In the genomic region with DNA sequence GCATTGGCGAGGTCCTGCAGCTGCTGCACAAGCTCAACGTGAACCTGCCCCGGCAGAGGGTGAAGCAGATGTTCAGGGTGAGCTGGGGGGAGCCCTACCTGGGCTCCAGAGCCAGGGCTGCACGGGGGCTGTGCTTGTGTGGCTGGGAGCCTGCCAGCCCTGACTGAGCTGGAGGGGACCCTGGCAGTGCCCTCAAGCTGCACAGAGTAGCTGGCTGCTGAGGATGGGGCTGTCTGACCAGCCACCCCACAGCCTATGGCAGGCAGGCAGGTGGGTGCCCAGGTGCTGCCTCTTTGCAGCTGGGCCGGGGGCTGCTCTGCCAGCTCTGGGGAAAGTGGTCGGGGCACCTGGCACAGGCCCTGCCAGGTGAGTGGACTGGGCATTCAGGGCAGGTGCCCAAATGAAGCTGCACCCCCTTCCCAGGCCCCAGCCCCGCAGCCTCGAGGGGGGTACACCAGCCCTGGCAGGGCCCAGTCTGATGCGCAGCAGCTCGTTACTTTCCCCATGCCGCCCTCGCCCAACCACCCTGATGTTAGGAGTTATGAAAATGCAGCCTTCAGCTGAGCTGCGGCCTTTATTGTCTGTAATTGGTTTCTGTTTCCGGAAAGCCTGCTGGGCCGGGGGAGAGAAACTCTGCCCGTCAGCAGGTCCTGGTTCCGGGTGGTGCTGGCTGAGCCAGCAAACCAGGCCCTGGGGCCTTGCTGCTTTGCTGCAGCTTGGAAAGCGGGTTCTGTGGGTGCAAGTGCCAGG, we compare ENCODE assay signal across 25 cellular contexts. TPM values are rescaled to one million over a fixed set of nuclear protein-coding genes. Genes with fewer than 3 reads are reported as not detected.
DNase-seq lines count a peak whose midpoint lies in the region; TF ChIP-seq lines count a peak whose summit lies in the region.
"Had no signal": no experiment of that assay in that cellular context is flagged by ENCODE, and none has a peak within 500 bp of the region (broad histone marks: within the 10 kb centered on the region; RNA-seq: fewer than 3 reads in every experiment).

No MANE protein-coding gene starts in this region.

- in situ Hi-C loops in G401 (cut with HindIII; ENCODE audit: low sequenced_read_pairs) = no loop called here

- H3K4me2 ChIP-seq in parathyroid adenoma (ENCODE audit: low read length) = no peak overlapping the region

- peak overlapping the region; percentile 5 for H2AFZ ChIP-seq in parathyroid adenoma

- peak; percentile 21 for DNase-seq in NCI-H1694 treated with DMSO at 0.1 percent for 48 hours (lab: John Stamatoyannopoulos, UW)
- DNase-seq in NCI-H1694 (lab: John Stamatoyannopoulos, UW) = no peak
- DNase-seq in DMS79 treated with DMSO at 0.1 percent for 48 hours (lab: John Stamatoyannopoulos, UW) = peak; percentile 65
- DNase-seq in SK-N-MC (ENCODE audit: low read depth, low spot score) = peak; percentile 60
- no peak for DNase-seq in G401 (ENCODE audit: low spot score)
- no peak for DNase-seq in AG08395 (ENCODE audit: low spot score)
- no peak for DNase-seq in NCI-H774 (lab: John Stamatoyannopoulos, UW)
- DNase-seq: activated CD4-positive, CD25-positive, alpha-beta regulatory T cell treated with anti-CD3 and anti-CD28 coated beads, Interleukin-2, amount 50 U/mL, for 72 hours; activated gamma-delta T cell; activated naive CD8-positive, alpha-beta T cell treated with anti-CD3 and anti-CD28 coated beads, Interleukin-2, amount 10 ng/mL, durations not matched to agents 7 days and 5 days; caudate nucleus; left ventricle myocardium inferior; midbrain; naive thymus-derived CD4-positive, alpha-beta T cell; NCI-H2029 treated with DMSO at 0.1 percent for 48 hours; Peyer's patch; stimulated activated naive CD4-positive, alpha-beta T cell had no signal

- no peak for TF ChIP-seq CTCF in parathyroid adenoma (IDR thresholded peaks at IDR 0.05)

- peaks cover 27% of the 10 kb centered on the region for H3K4me1 ChIP-seq in parathyroid adenoma
- H3K4me1 ChIP-seq: left ventricle myocardium inferior had no signal

- no peak overlapping the region for H3K9ac ChIP-seq in SK-N-MC (ENCODE audit: insufficient read length)
- no peak overlapping the region for H3K9ac ChIP-seq in parathyroid adenoma

- H3K36me3 ChIP-seq in SK-N-MC (ENCODE audit: insufficient read depth, low read length) (no peaks in the 10 kb centered on the region), parathyroid adenoma (ENCODE audit: control insufficient read depth, insufficient read depth, low read length) (no peaks in the 10 kb centered on the region)
- H3K36me3 ChIP-seq: left ventricle myocardium inferior, Peyer's patch, thoracic aorta had no signal

- H3K9me3 ChIP-seq in SK-N-MC (ENCODE audit: low read depth, low read length) = no peaks in the 10 kb centered on the region
- H3K9me3 ChIP-seq in parathyroid adenoma (ENCODE audit: control insufficient read depth, low read length) = no peaks in the 10 kb centered on the region
- H3K9me3 ChIP-seq: left ventricle myocardium inferior, Peyer's patch, thoracic aorta had no signal

- H3K27me3 ChIP-seq in parathyroid adenoma (ENCODE audit: control insufficient read depth, insufficient read depth, low read length) = no peaks in the 10 kb centered on the region
- H3K27me3 ChIP-seq: Peyer's patch had no signal

- H3K79me2 ChIP-seq in parathyroid adenoma = no peaks in the 10 kb centered on the region

- H3K4me3 ChIP-seq in SK-N-MC (peak overlapping the region; percentile 60), parathyroid adenoma (ENCODE audit: low read depth, low read length) (no peak overlapping the region)
- H3K4me3 ChIP-seq: left ventricle myocardium inferior, Peyer's patch, thoracic aorta had no signal

- H3K27ac ChIP-seq in SK-N-MC (peak overlapping the region; percentile 63), parathyroid adenoma (peak overlapping the region; percentile 85)
- H3K27ac ChIP-seq: left ventricle myocardium inferior, thoracic aorta had no signal

RNA-seq across cellular contexts. Expression of a gene that starts 4.3 kb away (rescaled TPM):
- 0.06 and 0.20 TPM in 2 replicates for total RNA-seq in G401 (2014; rRNA removed; shearing (Covaris generic))
- total RNA-seq: Daoy, LHCN-M2, SK-MEL-5 had no signal

RNA-seq across cellular contexts. Expression of a gene that starts 46.0 kb away (rescaled TPM):
- 32.9 and 45.4 TPM in 2 replicates for total RNA-seq in G401 (2014; rRNA removed; shearing (Covaris generic))

RNA-seq across cellular contexts. Expression of a gene that starts 49.7 kb away (rescaled TPM):
- total RNA-seq in G401 (2014; rRNA removed; shearing (Covaris generic)) = not detected in 2 replicates
- total RNA-seq: activated naive CD8-positive, alpha-beta T cell treated with anti-CD3 and anti-CD28 coated beads, Interleukin-2, amount 10 ng/mL, durations not matched to agents 7 days and 5 days; astrocyte; Daoy; fibroblast of lung; LHCN-M2; naive thymus-derived CD4-positive, alpha-beta T cell; omental fat pad; SK-MEL-5 had no signal

Comparison
In these comparisons a context has a peak if more than half of its experiments do, and no peak if none do; other contexts are left out.
1. DNase-seq: peak in NCI-H1694 treated with DMSO at 0.1 percent for 48 hours (single experiment), DMS79 treated with DMSO at 0.1 percent for 48 hours (single experiment) and SK-N-MC (single experiment); none in NCI-H1694 (single experiment), G401 (single experiment), AG08395 (single experiment) and NCI-H774 (single experiment).